7 cellular contexts compared by ENCODE assay signal in genomic region chr2:218186355-218186766, GRCh38. TPM values are rescaled to one million over a fixed set of nuclear protein-coding genes. Genes with fewer than 3 reads are reported as not detected.
DNase-seq lines count a peak whose midpoint lies in the region; FAIRE-seq and TF ChIP-seq lines count a peak whose summit lies in the region.

No MANE protein-coding gene starts in this region.

- H3K4me3 ChIP-seq in fibroblast of villous mesenchyme (ENCODE audit: low read depth, low read length), result no peak overlapping the region
- no peak overlapping the region for H3K4me3 ChIP-seq in stomach

- H3K9me3 ChIP-seq in stomach, result no peaks in the 10 kb centered on the region

- in situ Hi-C loops in GM13976 (cut with MboI; ENCODE audit: low sequenced_read_pairs, unreplicated experiment), result no loop called here

- no peaks in the 10 kb centered on the region for H3K27me3 ChIP-seq in stomach

- FAIRE-seq in RCC 7860 (lab: Jason Lieb, UNC), result peak; percentile 24

- H3K36me3 ChIP-seq in stomach, result no peaks in the 10 kb centered on the region

- H3K27ac ChIP-seq in stomach, result peak overlapping the region; percentile 67 to 92 (median 83)

- 28 to 34% (median 28%) methylated on average over 8 of the region's 8 CpGs for WGBS in stomach, 5 donors

- TF ChIP-seq POLR2A in stomach (IDR thresholded peaks at IDR 0.05), result no peak

- intact Hi-C loops in stomach (cut with DNase I; ENCODE audit: low total_unique reads), result loop anchor here (10.0 kb wide), 1 partner anchor 78 kb away; the partner anchor contains the start of gene GPBAR1

- no peak for TF ChIP-seq EP300 in stomach (IDR thresholded peaks at IDR 0.05)

- H3K4me1 ChIP-seq in stomach, result peaks cover 9 to 30% (median 21%) of the 10 kb centered on the region in 4 donors

- TF ChIP-seq CTCF in GM13976 (IDR thresholded peaks at IDR 0.05; ENCODE audit: borderline replicate concordance, control extremely low read depth, extremely low read depth, insufficient read depth, missing control alignments) (peak; percentile 83), fibroblast of villous mesenchyme (IDR thresholded peaks at IDR 0.05; ENCODE audit: insufficient read depth, low read depth, low read length) (peak; percentile 83), stomach (IDR thresholded peaks at IDR 0.05) (peak in 5 of 7 experiments; percentile 85 to 93 (median 93))

- DNase-seq in GM13976 (ENCODE audit: low spot score), result peak; percentile 64
- DNase-seq in KG1 (lab: John Stamatoyannopoulos, UW), result peak; percentile 72
- peak; percentile 63 for DNase-seq in RCC 7860 (ENCODE audit: low spot score)
- peak; percentile 42 for DNase-seq in activated T-helper 1 cell treated with Interleukin-2 at 50 U/mL for 16 hours (ENCODE audit: low read depth)
- peak; percentile 78 for DNase-seq in fibroblast of villous mesenchyme (ENCODE audit: low read depth)
- DNase-seq in nucleus accumbens (lab: John Stamatoyannopoulos, UW), result peak in 32 of 56 donors; percentile 1 to 54 (median 12)
- DNase-seq in stomach, result peak; percentile 83

RNA-seq across cellular contexts. Expression of gene CXCR1, which starts 19.6 kb away (rescaled TPM):
- total RNA-seq in fibroblast of villous mesenchyme (not detected in 2 replicates), stomach (under 1 TPM in 3 of 5 donors, not detected in 2; 0.37 to 0.87 (median 0.45) TPM)
- polyA plus RNA-seq in stomach, result under 1 TPM; 0.03 to 0.62 (median 0.61) TPM

RNA-seq across cellular contexts. Expression of gene ARPC2, which starts 30.6 kb away (rescaled TPM):
- total RNA-seq in fibroblast of villous mesenchyme, result 482 and 483 TPM in 2 replicates
- total RNA-seq in stomach, result 100 to 1,000 TPM in 4 of 5 donors, 10 to 100 TPM in 1; 92.1 to 456 (median 234) TPM
- polyA plus RNA-seq in stomach, result 100 to 1,000 TPM; 188 to 384 (median 278) TPM

Comparison
In these comparisons a context has a peak if more than half of its experiments do, and no peak if none do; other contexts are left out.
1. DNase-seq: peak in every context shown above with its lines; median percentile 83 in stomach; 78 in fibroblast of villous mesenchyme; 72 in KG1; 64 in GM13976; 63 in RCC 7860; 42 in activated T-helper 1 cell treated with Interleukin-2 at 50 U/mL for 16 hours; 12 in nucleus accumbens.